Comparison of ENCODE assay signal across 8 cellular contexts in genomic region chr22:20019661-20020532, GRCh38. TPM values are rescaled to one million over a fixed set of nuclear protein-coding genes. Genes with fewer than 3 reads are reported as not detected.
A peak's percentile ranks its signal among the peaks of the same experiment; 100 is the strongest.
DNase-seq lines count a peak whose midpoint lies in the region; ATAC-seq, FAIRE-seq and TF ChIP-seq lines count a peak whose summit lies in the region.

No MANE protein-coding gene starts in this region.

- H3K4me1 ChIP-seq in CD8-positive, alpha-beta memory T cell (ENCODE audit: insufficient read depth, low read length), result peaks cover 36% of the 10 kb centered on the region
- H3K4me1 ChIP-seq in RWPE2 (ENCODE audit: insufficient read depth, poor library complexity, severe bottlenecking), result no peaks in the 10 kb centered on the region
- H3K4me1 ChIP-seq in prostate gland (replicated peaks), result peaks cover 8% of the 10 kb centered on the region

- H3K9me3 ChIP-seq in CD8-positive, alpha-beta memory T cell (ENCODE audit: low read length), result no peaks in the 10 kb centered on the region
- H3K9me3 ChIP-seq in RWPE2 (ENCODE audit: severe bottlenecking) (no peaks in the 10 kb centered on the region), prostate gland (no peaks in the 10 kb centered on the region)

- peaks cover 31 to 54% (median 33%) of the 10 kb centered on the region in 3 donors for H3K4me1 Mint-ChIP-seq in CD8-positive, alpha-beta memory T cell

- peak overlapping the region; percentile 88 to 96 (median 90) for H3K4me3 Mint-ChIP-seq in CD8-positive, alpha-beta memory T cell

- POLR2A ChIA-PET in CD8-positive, alpha-beta memory T cell (lab: Charles Lee), result interaction anchor here (0.6 to 1.6 kb wide), 4 partner anchors 48 to 540 kb away, joined by 3 to 8 read pairs (median 6); partner anchors contain the start of gene CDC45

- no peak for ATAC-seq in RWPE2 (ENCODE audit: low read depth)

- CTCF ChIA-PET in CD8-positive, alpha-beta memory T cell (lab: Charles Lee), result interaction anchor here (2.2 kb wide), 1 partner anchor 110 kb away, joined by 5 read pairs; no protein-coding TSS in a partner anchor

- H3K4me3 ChIP-seq in CD8-positive, alpha-beta memory T cell (ENCODE audit: low read length), result peak overlapping the region; percentile 91
- H3K4me3 ChIP-seq in RWPE2 (ENCODE audit: severe bottlenecking) (peak overlapping the region; percentile 86), fibroblast of pulmonary artery (replicated peaks; ENCODE audit: low read depth, low read length) (peak overlapping the region; percentile 57), prostate gland (peak overlapping the region; percentile 84 to 89)

- H3K27ac ChIP-seq in CD8-positive, alpha-beta memory T cell (ENCODE audit: low read depth, low read length), result peak overlapping the region; percentile 95
- no peak overlapping the region for H3K27ac ChIP-seq in RWPE2 (ENCODE audit: poor library complexity, severe bottlenecking)
- H3K27ac ChIP-seq in prostate gland, result peak overlapping the region; percentile 68 to 84

- H3K27ac Mint-ChIP-seq in CD8-positive, alpha-beta memory T cell, result peak overlapping the region; percentile 81 to 98 (median 90)

- H3K27me3 ChIP-seq in CD8-positive, alpha-beta memory T cell (ENCODE audit: insufficient read depth, low read length, poor library complexity, severe bottlenecking), result no peaks in the 10 kb centered on the region
- H3K27me3 ChIP-seq in RWPE2 (ENCODE audit: insufficient read depth, poor library complexity, severe bottlenecking) (no peaks in the 10 kb centered on the region), prostate gland (replicated peaks; ENCODE audit: insufficient read depth) (no peaks in the 10 kb centered on the region)

- H3K36me3 Mint-ChIP-seq in CD8-positive, alpha-beta memory T cell, result peaks cover 0 to 12% (median 1%) of the 10 kb centered on the region in 3 donors

- TF ChIP-seq CTCF in RWPE2 (IDR thresholded peaks at IDR 0.05; ENCODE audit: poor library complexity, severe bottlenecking) (no peak), fibroblast of pulmonary artery (IDR thresholded peaks at IDR 0.05; ENCODE audit: low read length, missing control alignments) (no peak), prostate gland (IDR thresholded peaks at IDR 0.05) (no peak)

- no peaks in the 10 kb centered on the region for H3K9me3 Mint-ChIP-seq in CD8-positive, alpha-beta memory T cell

- intact Hi-C loops in prostate gland (cut with DNase I), result no loop called here

- TF ChIP-seq POLR2A in prostate gland (IDR thresholded peaks at IDR 0.05) (no peak), H54 (IDR thresholded peaks at IDR 0.05; ENCODE audit: low read depth, low read length) (no peak)

- 83% methylated on average over 8 of the region's 8 CpGs for WGBS in prostate gland

- no peak for FAIRE-seq in H54 (lab: Jason Lieb, UNC)

- no peaks in the 10 kb centered on the region for H3K36me3 ChIP-seq in CD8-positive, alpha-beta memory T cell (ENCODE audit: insufficient read depth, low read length)
- H3K36me3 ChIP-seq in RWPE2 (ENCODE audit: low read depth) (no peaks in the 10 kb centered on the region), prostate gland (no peaks in the 10 kb centered on the region)

- peak in 1 of 5 donors; percentile 45 for DNase-seq in CD8-positive, alpha-beta memory T cell
- DNase-seq in RWPE2 (ENCODE audit: low spot score) (peak; percentile 32), fibroblast of pulmonary artery (ENCODE audit: low read depth) (no peak), prostate gland (ENCODE audit: low spot score) (no peak), 8988T (no peak), H54 (ENCODE audit: insufficient read length, low spot score) (no peak), HUDEP-2 (lab: John Stamatoyannopoulos, UW; ENCODE audit: unreplicated experiment in 76 of 76) (no peak), G401 (ENCODE audit: low spot score) (no peak)

- H3K27me3 Mint-ChIP-seq in CD8-positive, alpha-beta memory T cell, result no peaks in the 10 kb centered on the region

- in situ Hi-C loops in G401 (cut with HindIII; ENCODE audit: low sequenced_read_pairs), result no loop called here

RNA-seq across cellular contexts. Expression of gene TANGO2, which starts 1.0 kb away (rescaled TPM):
- 10 to 100 TPM; 27.3 to 28.0 TPM for total RNA-seq in CD8-positive, alpha-beta memory T cell
- polyA plus RNA-seq in CD8-positive, alpha-beta memory T cell, result 48.6 TPM
- total RNA-seq in prostate gland, result 10 to 100 TPM; 34.3 to 40.1 TPM
- 13.2 and 19.0 TPM in 2 replicates for total RNA-seq in G401 (2014; rRNA removed; shearing (Covaris generic))

RNA-seq across cellular contexts. Expression of gene ARVCF, which starts 3.3 kb away (rescaled TPM):
- 1 to 10 TPM; 1.4 to 1.8 TPM for total RNA-seq in CD8-positive, alpha-beta memory T cell
- 0.92 TPM for polyA plus RNA-seq in CD8-positive, alpha-beta memory T cell
- total RNA-seq in prostate gland, result 10 to 100 TPM; 39.6 to 65.9 TPM
- total RNA-seq in G401 (2014; rRNA removed; shearing (Covaris generic)), result 13.8 and 14.9 TPM in 2 replicates
